Comparison of ENCODE assay signal across 8 cellular contexts in genomic region chr11:77589521-77590193, GRCh38. TPM values are rescaled to one million over a fixed set of nuclear protein-coding genes. Genes with fewer than 3 reads are reported as not detected.
DNase-seq lines count a peak whose midpoint lies in the region; ATAC-seq and TF ChIP-seq lines count a peak whose summit lies in the region.

A gene with protein sequence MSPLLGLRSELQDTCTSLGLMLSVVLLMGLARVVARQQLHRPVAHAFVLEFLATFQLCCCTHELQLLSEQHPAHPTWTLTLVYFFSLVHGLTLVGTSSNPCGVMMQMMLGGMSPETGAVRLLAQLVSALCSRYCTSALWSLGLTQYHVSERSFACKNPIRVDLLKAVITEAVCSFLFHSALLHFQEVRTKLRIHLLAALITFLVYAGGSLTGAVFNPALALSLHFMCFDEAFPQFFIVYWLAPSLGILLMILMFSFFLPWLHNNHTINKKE (plus strand): TSS chr11:77589953. CDS start chr11:77589993, 40 bp downstream.

- H3K27ac ChIP-seq in liver (ENCODE audit: low read depth in 1 of 2, low read length in 2 of 2) = peak within 1 kb of the TSS; percentile 49 to 90

- H3K9me3 Mint-ChIP-seq in dendritic cell treated with granulocyte-macrophage colony-stimulating factor and Interleukin-4, amounts not matched to agents 40 ng/mL and 50 ng/mL, for 4 days = no peaks in the 10 kb centered on the region

- no peak for TF ChIP-seq CTCF in liver (IDR thresholded peaks at IDR 0.05; ENCODE audit: low read depth, low read length, missing input control)

- H3K4me3 Mint-ChIP-seq in dendritic cell treated with granulocyte-macrophage colony-stimulating factor and Interleukin-4, amounts not matched to agents 40 ng/mL and 50 ng/mL, for 4 days = peak within 1 kb of the TSS; percentile 84

- TF ChIP-seq RAD21 in liver (IDR thresholded peaks at IDR 0.05) = no peak

- H3K27me3 Mint-ChIP-seq in dendritic cell treated with granulocyte-macrophage colony-stimulating factor and Interleukin-4, amounts not matched to agents 40 ng/mL and 50 ng/mL, for 4 days = peaks cover 34% of the 10 kb centered on the region

- H3K9ac ChIP-seq in liver (ENCODE audit: low read depth in 1 of 2, low read length in 2 of 2) = peak within 1 kb of the TSS; percentile 55 to 81

- H3K27me3 ChIP-seq in liver (ENCODE audit: control insufficient read depth in 4 of 4, insufficient read depth in 4 of 4, low read length in 3 of 4) = no peaks in the 10 kb centered on the region

- ATAC-seq in GM19023 (IDR thresholded peaks at IDR 0.05; ENCODE audit: unreplicated experiment) = peak; percentile 90
- peak; percentile 83 for ATAC-seq in HG03196 (IDR thresholded peaks at IDR 0.05; ENCODE audit: unreplicated experiment)

- H3K9me3 ChIP-seq in liver (ENCODE audit: control insufficient read depth in 4 of 4, low read length in 3 of 4) = no peaks in the 10 kb centered on the region

- H3K36me3 ChIP-seq in liver (ENCODE audit: control insufficient read depth in 4 of 4, insufficient read depth in 3 of 4, low read depth in 1 of 4, low read length in 3 of 4) = no peaks in the 10 kb centered on the region

- peaks cover 22% of the 10 kb centered on the region for H3K4me1 Mint-ChIP-seq in dendritic cell treated with granulocyte-macrophage colony-stimulating factor and Interleukin-4, amounts not matched to agents 40 ng/mL and 50 ng/mL, for 4 days (ENCODE audit: low read depth)

- DNase-seq in AG20443 (ENCODE audit: low spot score) (peak; percentile 98), NCI-H345 treated with DMSO at 0.1 percent for 48 hours (lab: John Stamatoyannopoulos, UW; ENCODE audit: unreplicated experiment) (peak; percentile 84)
- peak; percentile 71 for DNase-seq in activated CD4-positive, alpha-beta T cell treated with anti-CD3 and anti-CD28 coated beads for 48 hours
- peak; percentile 14 for DNase-seq in stimulated activated CD4-positive, alpha-beta T cell treated with anti-CD3 and anti-CD28 coated beads, Interleukin-2, amount 100 ng/mL, for 4 hours (ENCODE audit: low read depth)

- peaks cover 1 to 35% (median 20%) of the 10 kb centered on the region in 4 donors for H3K4me1 ChIP-seq in liver (ENCODE audit: control insufficient read depth in 4 of 4, insufficient read depth in 4 of 4, low read length in 3 of 4)

- under 1% methylated on average over 75 of the region's 75 CpGs for WGBS in liver

- no peak within 1 kb of the TSS for H3K27ac Mint-ChIP-seq in dendritic cell treated with granulocyte-macrophage colony-stimulating factor and Interleukin-4, amounts not matched to agents 40 ng/mL and 50 ng/mL, for 4 days

- peak within 1 kb of the TSS; percentile 54 to 92 (median 61) for H3K4me3 ChIP-seq in liver (ENCODE audit: low read depth in 1 of 3, low read length in 3 of 3)

- intact Hi-C loops in dendritic cell treated with granulocyte-macrophage colony-stimulating factor and Interleukin-4, amounts not matched to agents 40 ng/mL and 50 ng/mL, for 4 days (cut with micrococcal nuclease) = no loop called here

- no peaks in the 10 kb centered on the region for H3K36me3 Mint-ChIP-seq in dendritic cell treated with granulocyte-macrophage colony-stimulating factor and Interleukin-4, amounts not matched to agents 40 ng/mL and 50 ng/mL, for 4 days (ENCODE audit: low read depth)

TF ChIP-seq in liver, 16 proteins besides CTCF, POLR2A, EP300 and RAD21:
- no peak for TF ChIP-seq TAF1 (conservative IDR thresholded peaks at IDR 0.05)
- TF ChIP-seq HNF4A (conservative IDR thresholded peaks at IDR 0.05) = peak; percentile 81 to 86
- TF ChIP-seq, protein P1, sequence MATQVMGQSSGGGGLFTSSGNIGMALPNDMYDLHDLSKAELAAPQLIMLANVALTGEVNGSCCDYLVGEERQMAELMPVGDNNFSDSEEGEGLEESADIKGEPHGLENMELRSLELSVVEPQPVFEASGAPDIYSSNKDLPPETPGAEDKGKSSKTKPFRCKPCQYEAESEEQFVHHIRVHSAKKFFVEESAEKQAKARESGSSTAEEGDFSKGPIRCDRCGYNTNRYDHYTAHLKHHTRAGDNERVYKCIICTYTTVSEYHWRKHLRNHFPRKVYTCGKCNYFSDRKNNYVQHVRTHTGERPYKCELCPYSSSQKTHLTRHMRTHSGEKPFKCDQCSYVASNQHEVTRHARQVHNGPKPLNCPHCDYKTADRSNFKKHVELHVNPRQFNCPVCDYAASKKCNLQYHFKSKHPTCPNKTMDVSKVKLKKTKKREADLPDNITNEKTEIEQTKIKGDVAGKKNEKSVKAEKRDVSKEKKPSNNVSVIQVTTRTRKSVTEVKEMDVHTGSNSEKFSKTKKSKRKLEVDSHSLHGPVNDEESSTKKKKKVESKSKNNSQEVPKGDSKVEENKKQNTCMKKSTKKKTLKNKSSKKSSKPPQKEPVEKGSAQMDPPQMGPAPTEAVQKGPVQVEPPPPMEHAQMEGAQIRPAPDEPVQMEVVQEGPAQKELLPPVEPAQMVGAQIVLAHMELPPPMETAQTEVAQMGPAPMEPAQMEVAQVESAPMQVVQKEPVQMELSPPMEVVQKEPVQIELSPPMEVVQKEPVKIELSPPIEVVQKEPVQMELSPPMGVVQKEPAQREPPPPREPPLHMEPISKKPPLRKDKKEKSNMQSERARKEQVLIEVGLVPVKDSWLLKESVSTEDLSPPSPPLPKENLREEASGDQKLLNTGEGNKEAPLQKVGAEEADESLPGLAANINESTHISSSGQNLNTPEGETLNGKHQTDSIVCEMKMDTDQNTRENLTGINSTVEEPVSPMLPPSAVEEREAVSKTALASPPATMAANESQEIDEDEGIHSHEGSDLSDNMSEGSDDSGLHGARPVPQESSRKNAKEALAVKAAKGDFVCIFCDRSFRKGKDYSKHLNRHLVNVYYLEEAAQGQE (IDR thresholded peaks at IDR 0.05) = peak; percentile 63
- no peak for TF ChIP-seq NR2F2 (IDR thresholded peaks at IDR 0.05)
- peak; percentile 18 for TF ChIP-seq MAX (IDR thresholded peaks at IDR 0.05)
- TF ChIP-seq, protein P2, sequence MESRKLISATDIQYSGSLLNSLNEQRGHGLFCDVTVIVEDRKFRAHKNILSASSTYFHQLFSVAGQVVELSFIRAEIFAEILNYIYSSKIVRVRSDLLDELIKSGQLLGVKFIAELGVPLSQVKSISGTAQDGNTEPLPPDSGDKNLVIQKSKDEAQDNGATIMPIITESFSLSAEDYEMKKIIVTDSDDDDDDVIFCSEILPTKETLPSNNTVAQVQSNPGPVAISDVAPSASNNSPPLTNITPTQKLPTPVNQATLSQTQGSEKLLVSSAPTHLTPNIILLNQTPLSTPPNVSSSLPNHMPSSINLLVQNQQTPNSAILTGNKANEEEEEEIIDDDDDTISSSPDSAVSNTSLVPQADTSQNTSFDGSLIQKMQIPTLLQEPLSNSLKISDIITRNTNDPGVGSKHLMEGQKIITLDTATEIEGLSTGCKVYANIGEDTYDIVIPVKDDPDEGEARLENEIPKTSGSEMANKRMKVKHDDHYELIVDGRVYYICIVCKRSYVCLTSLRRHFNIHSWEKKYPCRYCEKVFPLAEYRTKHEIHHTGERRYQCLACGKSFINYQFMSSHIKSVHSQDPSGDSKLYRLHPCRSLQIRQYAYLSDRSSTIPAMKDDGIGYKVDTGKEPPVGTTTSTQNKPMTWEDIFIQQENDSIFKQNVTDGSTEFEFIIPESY (IDR thresholded peaks at IDR 0.05) = peak; percentile 37
- peak; percentile 42 to 49 for TF ChIP-seq JUND (IDR thresholded peaks at IDR 0.05)
- peak in 1 of 2 donors; percentile 28 for TF ChIP-seq RXRA (IDR thresholded peaks at IDR 0.05)
- TF ChIP-seq HNF4G (IDR thresholded peaks at IDR 0.05) = peak; percentile 91
- TF ChIP-seq SP1 (IDR thresholded peaks at IDR 0.05) = peak; percentile 76
- no peak for TF ChIP-seq GABPA (IDR thresholded peaks at IDR 0.05 in 1 of 2, conservative IDR thresholded peaks at IDR 0.05 in 1 of 2)
TF ChIP-seq in liver: peak in this region for 8.

RNA-seq across cellular contexts. Expression of the gene that starts here (rescaled TPM):
- 10 to 100 TPM in 1 of 2 donors, 1 to 10 TPM in 1; 9.7 to 16.6 TPM for total RNA-seq in liver
- 10 to 100 TPM in 1 of 2 donors, 1 to 10 TPM in 1; 4.7 to 15.2 TPM for polyA plus RNA-seq in liver

Comparison
In these comparisons a context has a peak if more than half of its experiments do, and no peak if none do; other contexts are left out.
1. Peak in every context shown above with its lines: DNase-seq, ATAC-seq, H3K4me3 ChIP-seq and H3K27ac ChIP-seq.
2. DNase-seq: peak in every context shown above with its lines; median percentile 98 in AG20443; 84 in NCI-H345 treated with DMSO at 0.1 percent for 48 hours; 71 in activated CD4-positive, alpha-beta T cell treated with anti-CD3 and anti-CD28 coated beads for 48 hours; 14 in stimulated activated CD4-positive, alpha-beta T cell treated with anti-CD3 and anti-CD28 coated beads, Interleukin-2, amount 100 ng/mL, for 4 hours.